In the genomic region with DNA sequence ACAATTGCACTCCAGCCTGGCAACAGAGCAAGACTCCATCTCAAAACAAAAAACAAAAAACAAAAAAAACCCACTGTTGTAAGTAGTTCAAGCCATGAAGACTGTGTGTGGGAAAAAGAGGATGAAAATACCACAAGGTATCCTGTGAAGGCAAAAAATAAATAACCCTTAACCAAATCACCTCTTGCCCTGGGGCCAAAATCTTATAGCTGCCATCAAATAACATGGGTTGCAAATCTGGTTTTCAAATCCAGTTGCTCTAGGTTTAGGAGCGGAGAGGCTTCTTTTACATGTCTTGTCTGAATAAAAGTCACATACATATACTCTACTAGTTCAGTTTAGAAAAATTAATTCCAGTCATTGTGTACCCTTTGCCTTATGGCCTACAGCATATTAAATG, we compare ENCODE assay signal across 25 cellular contexts.
"Had no signal": no experiment of that assay in that cellular context is flagged by ENCODE, and none has a peak within 500 bp of the region (broad histone marks: within the 10 kb centered on the region; RNA-seq: fewer than 3 reads in every experiment).

No MANE protein-coding gene starts in this region.

- H3K4me1 ChIP-seq: colonic mucosa, gastrocnemius medialis, lower lobe of right lung, psoas muscle, right lobe of liver, thyroid gland, upper lobe of left lung had no signal

- H3K4me3 Mint-ChIP-seq: central memory CD8-positive, alpha-beta T cell; dendritic cell treated with granulocyte-macrophage colony-stimulating factor and Interleukin-4, amounts not matched to agents 40 ng/mL and 50 ng/mL, for 4 days; effector memory CD8-positive, alpha-beta T cell; naive thymus-derived CD4-positive, alpha-beta T cell; nephron progenitor cell; stimulated activated naive CD8-positive, alpha-beta T cell treated with anti-CD3 and anti-CD28 coated beads, Interleukin-15, amount 100 ng/mL, for 72 hours had no signal

- H3K36me3 ChIP-seq: colonic mucosa, gastrocnemius medialis, lower lobe of right lung, right lobe of liver, suprapubic skin, thyroid gland, upper lobe of left lung had no signal

- H3K4me3 ChIP-seq: colonic mucosa, gastrocnemius medialis, lower lobe of right lung, psoas muscle, right lobe of liver, suprapubic skin, thyroid gland, upper lobe of left lung had no signal

- H3K27me3 ChIP-seq: colonic mucosa, gastrocnemius medialis, right lobe of liver, suprapubic skin, thyroid gland, upper lobe of left lung had no signal

- H3K27ac ChIP-seq: colonic mucosa, epithelial cell of prostate, gastrocnemius medialis, lower lobe of right lung, psoas muscle, right lobe of liver, suprapubic skin, thyroid gland, upper lobe of left lung had no signal

- DNase-seq: colonic mucosa; effector memory CD8-positive, alpha-beta T cell; foreskin fibroblast; gastrocnemius medialis; head of caudate nucleus; left ventricle myocardium superior; lower lobe of right lung; naive thymus-derived CD4-positive, alpha-beta T cell; nephron progenitor cell; nucleus accumbens; psoas muscle; right lobe of liver; small intestine; stimulated activated CD4-positive, alpha-beta T cell treated with anti-CD3 and anti-CD28 coated beads, Interleukin-15, amount 100 ng/mL, for 24 hours; stimulated activated CD4-positive, alpha-beta T cell treated with anti-CD3 and anti-CD28 coated beads, Interleukin-4, amount 100 ng/mL, for 1 hour; stimulated activated CD8-positive, alpha-beta memory T cell treated with anti-CD3 and anti-CD28 coated beads, Interleukin-4, amount 100 ng/mL, for 48 hours; stimulated activated naive CD4-positive, alpha-beta T cell; stimulated activated naive CD8-positive, alpha-beta T cell treated with anti-CD3 and anti-CD28 coated beads, Interleukin-15, amount 100 ng/mL, for 72 hours; thyroid gland; upper lobe of left lung had no signal

- H3K27ac Mint-ChIP-seq: dendritic cell treated with granulocyte-macrophage colony-stimulating factor and Interleukin-4, amounts not matched to agents 40 ng/mL and 50 ng/mL, for 4 days; effector memory CD8-positive, alpha-beta T cell; stimulated activated naive CD8-positive, alpha-beta T cell treated with anti-CD3 and anti-CD28 coated beads, Interleukin-15, amount 100 ng/mL, for 72 hours had no signal

- H3K9me3 Mint-ChIP-seq: central memory CD8-positive, alpha-beta T cell; effector memory CD8-positive, alpha-beta T cell had no signal

- H3K27me3 Mint-ChIP-seq: central memory CD8-positive, alpha-beta T cell; dendritic cell treated with granulocyte-macrophage colony-stimulating factor and Interleukin-4, amounts not matched to agents 40 ng/mL and 50 ng/mL, for 4 days; effector memory CD8-positive, alpha-beta T cell; naive thymus-derived CD4-positive, alpha-beta T cell; stimulated activated naive CD8-positive, alpha-beta T cell treated with anti-CD3 and anti-CD28 coated beads, Interleukin-15, amount 100 ng/mL, for 72 hours had no signal

- ATAC-seq: effector memory CD8-positive, alpha-beta T cell; esophagus mucosa; gastrocnemius medialis; left ventricle myocardium superior; lower lobe of right lung; naive thymus-derived CD4-positive, alpha-beta T cell; psoas muscle; right lobe of liver; stimulated activated naive CD8-positive, alpha-beta T cell treated with anti-CD3 and anti-CD28 coated beads, Interleukin-15, amount 100 ng/mL, for 72 hours had no signal

- H3K9me3 ChIP-seq: colonic mucosa, gastrocnemius medialis, psoas muscle, right lobe of liver, suprapubic skin, thyroid gland had no signal
